22 cellular contexts compared by ENCODE assay signal in genomic region chr5:171689853-171690417, GRCh38.
"Had no signal": no experiment of that assay in that cellular context is flagged by ENCODE, and none has a peak within 500 bp of the region (broad histone marks: within the 10 kb centered on the region; RNA-seq: fewer than 3 reads in every experiment).

No MANE protein-coding gene starts in this region.

- FAIRE-seq: urothelium cell line had no signal

- H3K27ac Mint-ChIP-seq: nephron; neural progenitor cell; progenitor cell of endocrine pancreas; stimulated activated effector memory CD8-positive, alpha-beta T cell treated with anti-CD3 and anti-CD28 coated beads, Interleukin-12 subunit alpha, Interleukin-12 subunit beta, amount 100 ng/mL, for 72 hours; stimulated activated naive B cell treated with anti-CD40 and anti-IgM and Interleukin-4, amounts not matched to agents 10 μg/mL and 1 μg/mL and 100 μg/mL, for 72 hours; stimulated activated naive CD8-positive, alpha-beta T cell treated with anti-CD3 and anti-CD28 coated beads, Interleukin-15, Interleukin-2, amounts not matched to agents 100 ng/mL and 50 ng/mL, for 24 hours had no signal

- H3K27me3 Mint-ChIP-seq: stimulated activated naive B cell treated with anti-CD40 and anti-IgM and Interleukin-4, amounts not matched to agents 10 μg/mL and 1 μg/mL and 100 μg/mL, for 72 hours; stimulated activated naive CD8-positive, alpha-beta T cell treated with anti-CD3 and anti-CD28 coated beads, Interleukin-15, Interleukin-2, amounts not matched to agents 100 ng/mL and 50 ng/mL, for 24 hours had no signal

- DNase-seq: occipital lobe; posterior cingulate gyrus; psoas muscle; right lobe of liver; sigmoid colon; stimulated activated CD4-positive, alpha-beta T cell treated with anti-CD3 and anti-CD28 coated beads, Interleukin-15, amount 100 ng/mL, for 24 hours; stimulated activated CD4-positive, alpha-beta T cell treated with anti-CD3 and anti-CD28 coated beads, Interleukin-2, amount 100 ng/mL, for 24 hours; stimulated activated CD4-positive, alpha-beta T cell treated with anti-CD3 and anti-CD28 coated beads, Interleukin-2, amount 100 ng/mL, for 48 hours; stimulated activated CD4-positive, alpha-beta T cell treated with anti-CD3 and anti-CD28 coated beads, Interleukin-4, amount 100 ng/mL, for 24 hours; stimulated activated naive B cell treated with anti-CD40 and anti-IgM and Interleukin-4, amounts not matched to agents 10 μg/mL and 1 μg/mL and 100 μg/mL, for 72 hours; stimulated activated naive CD4-positive, alpha-beta T cell treated with Interleukin-2 at 50 U/mL for 16 hours; stomach; thyroid gland; trophoblast cell; upper lobe of left lung had no signal

- H3K9me3 Mint-ChIP-seq: nephron; neural progenitor cell; stimulated activated effector memory CD8-positive, alpha-beta T cell treated with anti-CD3 and anti-CD28 coated beads, Interleukin-12 subunit alpha, Interleukin-12 subunit beta, amount 100 ng/mL, for 72 hours; stimulated activated naive B cell treated with anti-CD40 and anti-IgM and Interleukin-4, amounts not matched to agents 10 μg/mL and 1 μg/mL and 100 μg/mL, for 72 hours; stimulated activated naive CD8-positive, alpha-beta T cell treated with anti-CD3 and anti-CD28 coated beads, Interleukin-15, Interleukin-2, amounts not matched to agents 100 ng/mL and 50 ng/mL, for 24 hours had no signal

- H3K4me3 Mint-ChIP-seq: nephron; neural progenitor cell; stimulated activated effector memory CD8-positive, alpha-beta T cell treated with anti-CD3 and anti-CD28 coated beads, Interleukin-12 subunit alpha, Interleukin-12 subunit beta, amount 100 ng/mL, for 72 hours; stimulated activated naive B cell treated with anti-CD40 and anti-IgM and Interleukin-4, amounts not matched to agents 10 μg/mL and 1 μg/mL and 100 μg/mL, for 72 hours; stimulated activated naive CD8-positive, alpha-beta T cell treated with anti-CD3 and anti-CD28 coated beads, Interleukin-15, Interleukin-2, amounts not matched to agents 100 ng/mL and 50 ng/mL, for 24 hours had no signal

- H3K4me1 Mint-ChIP-seq: stimulated activated effector memory CD8-positive, alpha-beta T cell treated with anti-CD3 and anti-CD28 coated beads, Interleukin-12 subunit alpha, Interleukin-12 subunit beta, amount 100 ng/mL, for 72 hours; stimulated activated naive B cell treated with anti-CD40 and anti-IgM and Interleukin-4, amounts not matched to agents 10 μg/mL and 1 μg/mL and 100 μg/mL, for 72 hours had no signal

- H3K36me3 Mint-ChIP-seq: neural progenitor cell; stimulated activated effector memory CD8-positive, alpha-beta T cell treated with anti-CD3 and anti-CD28 coated beads, Interleukin-12 subunit alpha, Interleukin-12 subunit beta, amount 100 ng/mL, for 72 hours; stimulated activated naive B cell treated with anti-CD40 and anti-IgM and Interleukin-4, amounts not matched to agents 10 μg/mL and 1 μg/mL and 100 μg/mL, for 72 hours had no signal

- ATAC-seq: psoas muscle; right cardiac atrium; right lobe of liver; stimulated activated effector memory CD8-positive, alpha-beta T cell treated with anti-CD3 and anti-CD28 coated beads, Interleukin-12 subunit alpha, Interleukin-12 subunit beta, amount 100 ng/mL, for 72 hours; stimulated activated naive B cell treated with anti-CD40 and anti-IgM and Interleukin-4, amounts not matched to agents 10 μg/mL and 1 μg/mL and 100 μg/mL, for 72 hours had no signal
